16 cellular contexts compared by ENCODE assay signal in the genomic region with DNA sequence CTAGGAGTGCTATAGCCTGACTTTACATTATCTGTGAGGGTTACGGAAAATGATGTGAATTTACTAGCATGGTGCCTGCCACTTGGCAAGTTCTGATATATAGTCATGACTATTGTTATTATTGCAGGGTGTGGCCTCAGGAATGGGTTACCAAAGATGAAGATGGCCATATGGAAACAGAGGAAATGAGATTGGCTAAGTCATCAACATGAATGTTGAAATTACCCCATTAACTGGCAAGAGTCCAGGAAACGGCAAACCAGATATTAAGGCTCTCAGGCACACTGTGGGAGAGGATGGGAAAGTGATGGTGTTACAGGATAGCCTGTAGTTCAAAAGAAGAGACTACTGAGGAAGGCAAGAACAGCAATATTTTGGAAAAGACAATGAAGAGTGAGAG.
DNase-seq lines count a peak whose midpoint lies in the region; TF ChIP-seq lines count a peak whose summit lies in the region.
"Had no signal": no experiment of that assay in that cellular context is flagged by ENCODE, and none has a peak within 500 bp of the region (broad histone marks: within the 10 kb centered on the region; RNA-seq: fewer than 3 reads in every experiment).

No MANE protein-coding gene starts in this region.

- H3K4me1 Mint-ChIP-seq in activated T-cell treated with anti-CD3 and anti-CD28 coated beads, Interleukin-2, amount 50 U/mL, for 24 hours (ENCODE audit: low read depth): no peaks in the 10 kb centered on the region

- peak overlapping the region in 6 of 11 experiments; percentile 10 to 53 (median 40); a peak in 8 of 22 replicates for H3K4me2 ChIP-seq in BLaER1 treated with 17β-estradiol and CSF1 and Interleukin-3, amounts not matched to agents 10 nM and 100 nM
- H3K4me2 ChIP-seq: PC-9 had no signal

- no peaks in the 10 kb centered on the region for H3K36me3 Mint-ChIP-seq in activated T-cell treated with anti-CD3 and anti-CD28 coated beads, Interleukin-2, amount 50 U/mL, for 24 hours (ENCODE audit: low read depth)

- H3K36me3 ChIP-seq in BLaER1 treated with 17β-estradiol and CSF1 and Interleukin-3, amounts not matched to agents 10 nM and 100 nM: no peaks in the 10 kb centered on the region
- H3K36me3 ChIP-seq: ascending aorta had no signal

- H3K27me3 ChIP-seq in BLaER1 treated with 17β-estradiol and CSF1 and Interleukin-3, amounts not matched to agents 10 nM and 100 nM: no peaks in the 10 kb centered on the region
- H3K27me3 ChIP-seq in HL-60 (ENCODE audit: insufficient read depth, poor library complexity, severe bottlenecking): no peaks in the 10 kb centered on the region
- H3K27me3 ChIP-seq: ascending aorta had no signal

- no peak overlapping the region for H3K4me3 Mint-ChIP-seq in activated T-cell treated with anti-CD3 and anti-CD28 coated beads, Interleukin-2, amount 50 U/mL, for 24 hours

- peaks cover 5% of the 10 kb centered on the region for H3K27me3 Mint-ChIP-seq in activated T-cell treated with anti-CD3 and anti-CD28 coated beads, Interleukin-2, amount 50 U/mL, for 24 hours

- H3K27ac Mint-ChIP-seq in activated T-cell treated with anti-CD3 and anti-CD28 coated beads, Interleukin-2, amount 50 U/mL, for 24 hours: no peak overlapping the region

- no peak overlapping the region for H3K9ac ChIP-seq in BLaER1 treated with 17β-estradiol and CSF1 and Interleukin-3, amounts not matched to agents 10 nM and 100 nM

- H3K9me3 Mint-ChIP-seq in activated T-cell treated with anti-CD3 and anti-CD28 coated beads, Interleukin-2, amount 50 U/mL, for 24 hours: no peaks in the 10 kb centered on the region

- no peak for TF ChIP-seq CTCF in HL-60 (IDR thresholded peaks at IDR 0.05; ENCODE audit: insufficient read depth, low read length)

- peaks cover 0 to 32% (median 5%) of the 10 kb centered on the region in 11 experiments; a peak in 6 of 22 replicates for H3K9me3 ChIP-seq in BLaER1 treated with 17β-estradiol and CSF1 and Interleukin-3, amounts not matched to agents 10 nM and 100 nM (replicated peaks in 1 of 11)
- H3K9me3 ChIP-seq: ascending aorta, psoas muscle had no signal

- DNase-seq in HL-60 (ENCODE audit: low read depth in 1 of 2, low spot score in 1 of 2): peak; percentile 73 to 80
- DNase-seq in RPMI7951 (ENCODE audit: low read depth): peak; percentile 49
- DNase-seq in fibroblast of peridontal ligament (ENCODE audit: extremely low read depth): peak; percentile 65
- no peak for DNase-seq in activated effector memory CD4-positive, alpha-beta T cell treated with anti-CD3 and anti-CD28 coated beads, Interleukin-2, amount 50 U/mL, for 16 hours
- DNase-seq in NCI-H345 (lab: John Stamatoyannopoulos, UW): no peak
- DNase-seq in T-helper 1 cell: no peak
- DNase-seq in activated T-cell treated with anti-CD3 and anti-CD28 coated beads, Interleukin-2, amount 50 U/mL, for 24 hours: no peak
- DNase-seq: activated T-cell treated with anti-CD3 and anti-CD28 coated beads for 4 hours; MM.1S; PC-9; psoas muscle; stimulated activated CD4-positive, alpha-beta T cell treated with anti-CD3 and anti-CD28 coated beads, Interleukin-2, amount 100 ng/mL, for 48 hours; stimulated activated naive CD8-positive, alpha-beta T cell treated with anti-CD3 and anti-CD28 coated beads, Interleukin-15, Interleukin-2, amounts not matched to agents 100 U/mL and 50 U/mL, for 24 hours had no signal

- H3K4me1 ChIP-seq in BLaER1 treated with 17β-estradiol and CSF1 and Interleukin-3, amounts not matched to agents 10 nM and 100 nM: peaks cover 0 to 15% (median 7%) of the 10 kb centered on the region in 10 experiments; a peak in 10 of 20 replicates
- H3K4me1 ChIP-seq: ascending aorta, psoas muscle had no signal

- H3K27ac ChIP-seq in BLaER1 treated with 17β-estradiol and CSF1 and Interleukin-3, amounts not matched to agents 10 nM and 100 nM: peak overlapping the region in 3 of 11 experiments; percentile 3 to 57 (median 51); a peak in 5 of 22 replicates
- H3K27ac ChIP-seq in HL-60 (replicated peaks): no peak overlapping the region
- H3K27ac ChIP-seq: ascending aorta, PC-9, psoas muscle, VCaP had no signal

- no peaks in the 10 kb centered on the region for H4K20me1 ChIP-seq in BLaER1 treated with 17β-estradiol and CSF1 and Interleukin-3, amounts not matched to agents 10 nM and 100 nM

- no peak overlapping the region for H3K4me3 ChIP-seq in BLaER1 treated with 17β-estradiol and CSF1 and Interleukin-3, amounts not matched to agents 10 nM and 100 nM
- H3K4me3 ChIP-seq in HL-60 (replicated peaks; ENCODE audit: insufficient read depth, low read length): no peak overlapping the region
- H3K4me3 ChIP-seq: ascending aorta, PC-9, psoas muscle had no signal

Comparison
In these comparisons a context has a peak if more than half of its experiments do, and no peak if none do; other contexts are left out.
1. DNase-seq: peak in HL-60 (2 of 2), RPMI7951 (single experiment) and fibroblast of peridontal ligament (single experiment); none in activated effector memory CD4-positive, alpha-beta T cell treated with anti-CD3 and anti-CD28 coated beads, Interleukin-2, amount 50 U/mL, for 16 hours (single experiment), NCI-H345 (single experiment), T-helper 1 cell (0 of 5) and activated T-cell treated with anti-CD3 and anti-CD28 coated beads, Interleukin-2, amount 50 U/mL, for 24 hours (single experiment).